In genomic region chr2:210671065-210671464, GRCh38 we compare ENCODE assay signal across 15 cellular contexts.
"Had no signal": no experiment of that assay in that cellular context is flagged by ENCODE, and none has a peak within 500 bp of the region (broad histone marks: within the 10 kb centered on the region; RNA-seq: fewer than 3 reads in every experiment).

No MANE protein-coding gene starts in this region.

- DNase-seq: colonic mucosa; dermis blood vessel endothelial cell; esophagus squamous epithelium; foreskin fibroblast; heart left ventricle; hippocampal formation; kidney glomerular epithelial cell; occipital lobe; pancreas; retina; spleen; stimulated activated CD4-positive, alpha-beta T cell treated with anti-CD3 and anti-CD28 coated beads, Interleukin-15, amount 100 ng/mL, for 24 hours; stimulated activated CD4-positive, alpha-beta T cell treated with anti-CD3 and anti-CD28 coated beads, Interleukin-1b, Interleukin-23, amount 100 ng/mL, for 48 hours; stimulated activated CD4-positive, alpha-beta T cell treated with anti-CD3 and anti-CD28 coated beads, Interleukin-4, amount 100 ng/mL, for 24 hours; transverse colon had no signal
